In genomic region chr13:43963726-43964125, GRCh38 we compare ENCODE assay signal across 3 cellular contexts.
TF ChIP-seq lines count a peak whose summit lies in the region.

No MANE protein-coding gene starts in this region.

TF ChIP-seq in SK-N-SH treated with all-trans-retinoic acid at 6 μM for 48 hours, 23 proteins besides CTCF, POLR2A, EP300 and RAD21:
- no peak for TF ChIP-seq ZFP3 (CRISPR knock-in tag; IDR thresholded peaks at IDR 0.05)
- no peak for TF ChIP-seq SNAI2 (CRISPR knock-in tag; IDR thresholded peaks at IDR 0.05)
- TF ChIP-seq BACH2 (CRISPR knock-in tag; IDR thresholded peaks at IDR 0.05; ENCODE audit: borderline replicate concordance), result no peak
- TF ChIP-seq CSDC2 (CRISPR knock-in tag; IDR thresholded peaks at IDR 0.05), result no peak
- TF ChIP-seq ZNF565 (CRISPR knock-in tag; conservative IDR thresholded peaks at IDR 0.05; ENCODE audit: low read depth), result no peak
- no peak for TF ChIP-seq ARNTL (CRISPR knock-in tag; IDR thresholded peaks at IDR 0.05; ENCODE audit: borderline replicate concordance, low read depth)
- no peak for TF ChIP-seq ZNF8 (CRISPR knock-in tag; IDR thresholded peaks at IDR 0.05)
- no peak for TF ChIP-seq TCF4 (CRISPR knock-in tag; IDR thresholded peaks at IDR 0.05; ENCODE audit: borderline replicate concordance)

TF ChIP-seq in SK-N-SH, 30 proteins besides CTCF, POLR2A, EP300 and RAD21:
- TF ChIP-seq FOSL2 (IDR thresholded peaks at IDR 0.05; ENCODE audit: borderline replicate concordance, low read depth), result no peak
- TF ChIP-seq USF1 (IDR thresholded peaks at IDR 0.05; ENCODE audit: borderline replicate concordance, low read depth), result no peak
- no peak for TF ChIP-seq TCF12 (IDR thresholded peaks at IDR 0.05)
- no peak for TF ChIP-seq SMC3 (IDR thresholded peaks at IDR 0.05; ENCODE audit: low read depth, low read length)
- TF ChIP-seq RXRA (IDR thresholded peaks at IDR 0.05; ENCODE audit: borderline replicate concordance, low read depth), result no peak
- no peak for TF ChIP-seq ELF1 (IDR thresholded peaks at IDR 0.05)
- TF ChIP-seq GATA2 (CRISPR knock-in tag; IDR thresholded peaks at IDR 0.05), result no peak
- TF ChIP-seq FOXJ3 (CRISPR knock-in tag; IDR thresholded peaks at IDR 0.05), result no peak
- TF ChIP-seq MAX (IDR thresholded peaks at IDR 0.05; ENCODE audit: low read depth), result no peak
- no peak for TF ChIP-seq RFX5 (IDR thresholded peaks at IDR 0.05; ENCODE audit: low read length)
- TF ChIP-seq RCOR1 (IDR thresholded peaks at IDR 0.05; ENCODE audit: low read length), result no peak
- TF ChIP-seq MXI1 (IDR thresholded peaks at IDR 0.05; ENCODE audit: low read depth, low read length), result no peak

TF ChIP-seq in H1, 55 proteins besides CTCF, POLR2A, EP300 and RAD21:
- no peak for TF ChIP-seq TAF1 (IDR thresholded peaks at IDR 0.05; ENCODE audit: low read depth, low read length)
